In genomic region chr19:5268801-5269200, GRCh38 we compare ENCODE assay signal across 1 cellular context.
TF ChIP-seq lines count a peak whose summit lies in the region.

No MANE protein-coding gene starts in this region.

TF ChIP-seq in GM23338, 12 proteins besides CTCF, POLR2A, EP300 and RAD21 (continued from another document):
- no peak for TF ChIP-seq ZNF462 (CRISPR knock-in tag; IDR thresholded peaks at IDR 0.05)
